Comparison of ENCODE assay signal across 22 cellular contexts in genomic region chr17:42096360-42097111, GRCh38. TPM values are rescaled to one million over a fixed set of nuclear protein-coding genes. Genes with fewer than 3 reads are reported as not detected.
"Had no signal": no experiment of that assay in that cellular context is flagged by ENCODE, and none has a peak within 500 bp of the region (broad histone marks: within the 10 kb centered on the region; RNA-seq: fewer than 3 reads in every experiment).

No MANE protein-coding gene starts in this region.

- H3K36me3 ChIP-seq: adrenal gland, esophagus muscularis mucosa, left lung, thyroid gland had no signal

- H3K9me3 ChIP-seq: adrenal gland, esophagus muscularis mucosa, left lung, thyroid gland had no signal

- FAIRE-seq: colon, keratinocyte, urothelium cell line had no signal

- DNase-seq: activated B cell treated with CpG ODN at 0.5 μM for 24 hours; activated CD4-positive, alpha-beta T cell treated with anti-CD3 and anti-CD28 coated beads for 48 hours; activated CD8-positive, alpha-beta T cell treated with anti-CD3 and anti-CD28 coated beads for 36 hours; activated effector memory CD4-positive, alpha-beta T cell treated with Interleukin-2 at 50 U/mL for 16 hours; activated T-cell treated with anti-CD3 and anti-CD28 coated beads, Interleukin-2, amount 50 U/mL, for 4 hours; adrenal gland; hippocampal formation; left lung; mammary epithelial cell; nucleus accumbens; posterior cingulate gyrus; stimulated activated CD4-positive, alpha-beta T cell treated with anti-CD3 and anti-CD28 coated beads, Interleukin-2, amount 100 ng/mL, for 48 hours; stimulated activated naive B cell treated with anti-CD40 and anti-IgM and Interleukin-4, amounts not matched to agents 10 μg/mL and 1 μg/mL and 100 μg/mL, for 72 hours; thyroid gland had no signal

- H3K27ac ChIP-seq: adrenal gland, esophagus muscularis mucosa, left lung, thyroid gland had no signal

- ATAC-seq: activated CD8-positive, alpha-beta T cell treated with anti-CD3 and anti-CD28 coated beads for 36 hours; activated T-cell treated with anti-CD3 and anti-CD28 coated beads, Interleukin-2, amount 50 U/mL, for 4 hours; left lung; naive thymus-derived CD8-positive, alpha-beta T cell; stimulated activated naive B cell treated with anti-CD40 and anti-IgM and Interleukin-4, amounts not matched to agents 10 μg/mL and 1 μg/mL and 100 μg/mL, for 72 hours had no signal

- H3K4me3 ChIP-seq: adrenal gland, esophagus muscularis mucosa, left lung, thyroid gland had no signal

RNA-seq across cellular contexts. Expression of gene ZNF385C, which starts 1.7 kb away (rescaled TPM):
- total RNA-seq: glomerular endothelial cell had no signal

RNA-seq across cellular contexts. Expression of gene HSPB9, which starts 26.1 kb away (rescaled TPM):
- total RNA-seq: activated B cell treated with CpG ODN at 0.5 μM for 24 hours; cardiac septum; glomerular endothelial cell; left lung; mammary epithelial cell; naive thymus-derived CD8-positive, alpha-beta T cell; skeletal muscle tissue had no signal
- polyA plus RNA-seq: keratinocyte; mammary epithelial cell; naive thymus-derived CD8-positive, alpha-beta T cell had no signal
